ENCODE assay signal across 9 cellular contexts in genomic region chr9:105296889-105297288, GRCh38. TPM values are rescaled to one million over a fixed set of nuclear protein-coding genes. Genes with fewer than 3 reads are reported as not detected.
DNase-seq lines count a peak whose midpoint lies in the region; ATAC-seq, FAIRE-seq and TF ChIP-seq lines count a peak whose summit lies in the region.
"Had no signal": no experiment of that assay in that cellular context is flagged by ENCODE, and none has a peak within 500 bp of the region (broad histone marks: within the 10 kb centered on the region; RNA-seq: fewer than 3 reads in every experiment).

No MANE protein-coding gene starts in this region.

- H3K79me2 ChIP-seq in hepatocyte = peaks cover 61% of the 10 kb centered on the region

- peaks cover 4% of the 10 kb centered on the region for H3K27me3 Mint-ChIP-seq in brain

- peak overlapping the region in 4 of 5 experiments; percentile 51 to 78 (median 69) for H3K27ac Mint-ChIP-seq in brain

- no peak for TF ChIP-seq CTCF in brain (conservative IDR thresholded peaks at IDR 0.05)
- no peak for TF ChIP-seq CTCF in hepatocyte (IDR thresholded peaks at IDR 0.05; ENCODE audit: poor library complexity)

- H3K27ac ChIP-seq in hepatocyte (peak overlapping the region; percentile 90), subcutaneous abdominal adipose tissue (ENCODE audit: low read depth, low read length) (peak overlapping the region; percentile 33)

- H3K27me3 ChIP-seq in hepatocyte = no peaks in the 10 kb centered on the region
- H3K27me3 ChIP-seq in subcutaneous abdominal adipose tissue (ENCODE audit: control insufficient read depth in 5 of 5, insufficient read depth in 4 of 5, low read length in 5 of 5) = no peaks in the 10 kb centered on the region

- H3K36me3 Mint-ChIP-seq in brain = peaks cover 39% of the 10 kb centered on the region

- no peaks in the 10 kb centered on the region for H4K20me1 ChIP-seq in hepatocyte (ENCODE audit: insufficient read depth, poor library complexity, severe bottlenecking)

- H3K4me3 Mint-ChIP-seq in brain = no peak overlapping the region

- DNase-seq in HTR-8/SVneo (ENCODE audit: insufficient read length, low spot score) (peak; percentile 34), hepatocyte (ENCODE audit: low spot score) (peak; percentile 67), NCI-H2081 (lab: John Stamatoyannopoulos, UW) (no peak), KG1 (lab: John Stamatoyannopoulos, UW) (no peak)
- DNase-seq: NCI-H748 treated with DMSO at 0.1 percent for 48 hours had no signal

- H3K4me1 ChIP-seq in hepatocyte (ENCODE audit: insufficient read depth) (peaks cover 22% of the 10 kb centered on the region), subcutaneous abdominal adipose tissue (ENCODE audit: control insufficient read depth in 5 of 5, insufficient read depth in 5 of 5, low read length in 5 of 5) (peaks cover 2 to 13% (median 5%) of the 10 kb centered on the region in 5 donors)

- H3K4me1 Mint-ChIP-seq in brain = peaks cover 48% of the 10 kb centered on the region

- peaks cover 0 to 8% (median 0%) of the 10 kb centered on the region in 5 experiments for H3K9me3 Mint-ChIP-seq in brain

- H3K4me2 ChIP-seq in hepatocyte = peak overlapping the region; percentile 8

- FAIRE-seq in HTR-8/SVneo (lab: Jason Lieb, UNC) = no peak

- H3K4me3 ChIP-seq in hepatocyte (no peak overlapping the region), subcutaneous abdominal adipose tissue (ENCODE audit: low read depth in 1 of 5, low read length in 5 of 5) (no peak overlapping the region)

- no peak overlapping the region for H3K9ac ChIP-seq in subcutaneous abdominal adipose tissue (ENCODE audit: low read length in 5 of 5)

- H3K9me2 ChIP-seq in hepatocyte (replicated peaks; ENCODE audit: insufficient read depth) = no peaks in the 10 kb centered on the region

- no peak overlapping the region for H2AFZ ChIP-seq in hepatocyte

- H3K36me3 ChIP-seq in hepatocyte (replicated peaks; ENCODE audit: insufficient read depth, low read depth) = no peaks in the 10 kb centered on the region
- peaks cover 0 to 13% (median 10%) of the 10 kb centered on the region in 5 donors for H3K36me3 ChIP-seq in subcutaneous abdominal adipose tissue (ENCODE audit: control insufficient read depth in 5 of 5, insufficient read depth in 5 of 5, low read length in 5 of 5)

- no peak for ATAC-seq in GM18511 (IDR thresholded peaks at IDR 0.05; ENCODE audit: unreplicated experiment)
- ATAC-seq in HG03520 (IDR thresholded peaks at IDR 0.05; ENCODE audit: unreplicated experiment) = no peak

- 80% methylated on average over 2 of the region's 2 CpGs for WGBS in hepatocyte (ENCODE audit: low lambda C conversion rate, missing lambda C conversion rate)

- H3K9me3 ChIP-seq in hepatocyte (ENCODE audit: low read depth) = no peaks in the 10 kb centered on the region
- no peaks in the 10 kb centered on the region for H3K9me3 ChIP-seq in subcutaneous abdominal adipose tissue (ENCODE audit: control insufficient read depth in 5 of 5, low read length in 5 of 5)

RNA-seq across cellular contexts. Expression of gene SLC44A1, which starts 52.4 kb away (rescaled TPM):
- polyA plus RNA-seq in brain (ENCODE audit: insufficient read depth, low read depth, low replicate concordance) = 92.3 TPM
- total RNA-seq in hepatocyte = 62.9 and 64.9 TPM in 2 replicates
- 26.4 and 31.3 TPM in 2 replicates for polyA plus RNA-seq in hepatocyte

Comparison
In these comparisons a context has a peak if more than half of its experiments do, and no peak if none do; other contexts are left out.
1. DNase-seq: peak in HTR-8/SVneo (single experiment) and hepatocyte (single experiment); none in NCI-H2081 (0 of 2) and KG1 (single experiment).